Comparison of ENCODE assay signal across 21 cellular contexts in the genomic region with DNA sequence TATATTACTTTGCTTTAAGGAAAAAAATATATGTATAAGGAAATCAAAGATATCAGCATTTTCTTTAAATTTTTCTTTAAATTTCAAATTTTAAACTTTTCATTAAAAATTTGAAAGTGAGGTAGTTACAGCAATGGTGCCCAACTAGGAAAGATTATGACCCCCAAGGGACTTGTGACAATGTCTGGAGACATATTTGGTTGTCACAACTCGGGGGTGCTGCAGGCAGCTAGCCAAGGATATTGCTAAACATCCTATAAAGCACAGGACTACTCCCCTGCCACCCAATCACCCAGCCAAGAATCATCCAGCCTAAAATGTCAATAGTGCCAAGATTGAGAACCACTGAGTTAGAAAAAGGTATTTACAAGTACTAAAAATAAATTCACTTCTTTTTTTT. TPM values are rescaled to one million over a fixed set of nuclear protein-coding genes. Genes with fewer than 3 reads are reported as not detected.
DNase-seq lines count a peak whose midpoint lies in the region; ATAC-seq, FAIRE-seq and TF ChIP-seq lines count a peak whose summit lies in the region.
"Had no signal": no experiment of that assay in that cellular context is flagged by ENCODE, and none has a peak within 500 bp of the region (broad histone marks: within the 10 kb centered on the region; RNA-seq: fewer than 3 reads in every experiment).

No MANE protein-coding gene starts in this region.

- no peaks in the 10 kb centered on the region for H3K27me3 Mint-ChIP-seq in astrocyte (ENCODE audit: low read depth, unreplicated experiment)
- H3K27me3 Mint-ChIP-seq: CD4-positive, alpha-beta memory T cell had no signal

- peaks cover 56% of the 10 kb centered on the region for H3K79me2 ChIP-seq in astrocyte (ENCODE audit: insufficient read depth, low read length)

- H3K9me3 Mint-ChIP-seq in astrocyte (ENCODE audit: unreplicated experiment) = no peaks in the 10 kb centered on the region
- H3K9me3 Mint-ChIP-seq: CD14-positive monocyte, H9 had no signal

- no peak overlapping the region for H2AFZ ChIP-seq in astrocyte (ENCODE audit: low read depth, low read length)

- TF ChIP-seq POLR2A in NB4 (IDR thresholded peaks at IDR 0.05; ENCODE audit: extremely low read depth, insufficient read length) (no peak), body of pancreas (IDR thresholded peaks at IDR 0.05) (no peak)

- DNase-seq in NCI-H82 (lab: John Stamatoyannopoulos, UW) (peak; percentile 1), NCI-H82 treated with DMSO at 0.1 percent for 48 hours (lab: John Stamatoyannopoulos, UW; ENCODE audit: unreplicated experiment) (no peak), NB4 (ENCODE audit: low read depth) (peak; percentile 86), astrocyte (ENCODE audit: low read depth) (no peak), HK-2 (ENCODE audit: unreplicated experiment) (no peak), body of pancreas (no peak), H4 (ENCODE audit: low spot score) (no peak)
- DNase-seq: 8988T; AML-193; CD4-positive, alpha-beta memory T cell; DMS153; DMS79; GOT3; H9; IMR-90 had no signal

- H3K27ac Mint-ChIP-seq in astrocyte (ENCODE audit: unreplicated experiment) = no peak overlapping the region

- peaks cover 19% of the 10 kb centered on the region for H4K20me1 ChIP-seq in astrocyte (ENCODE audit: insufficient read depth, low read length)
- H4K20me1 ChIP-seq: BLaER1 had no signal

- H3K36me3 ChIP-seq in astrocyte (ENCODE audit: insufficient read depth, low read length) = peaks cover 39% of the 10 kb centered on the region
- no peaks in the 10 kb centered on the region for H3K36me3 ChIP-seq in body of pancreas (replicated peaks in 1 of 2; ENCODE audit: insufficient read depth in 1 of 2, low read depth in 2 of 2)

- H3K9ac ChIP-seq in astrocyte (ENCODE audit: low read length) = no peak overlapping the region
- H3K9ac ChIP-seq: BLaER1 had no signal

- TF ChIP-seq CTCF in NB4 (IDR thresholded peaks at IDR 0.05; ENCODE audit: low read depth, low read length) = no peak
- TF ChIP-seq CTCF in astrocyte (IDR thresholded peaks at IDR 0.05; ENCODE audit: insufficient read depth, low read depth, low read length) = no peak
- TF ChIP-seq CTCF in body of pancreas (IDR thresholded peaks at IDR 0.05) = no peak

- no peak for ATAC-seq in body of pancreas
- ATAC-seq in HG03469 (IDR thresholded peaks at IDR 0.05; ENCODE audit: unreplicated experiment) = no peak
- ATAC-seq: GM12878, K562 had no signal

- FAIRE-seq in astrocyte (lab: Jason Lieb, UNC) = no peak
- FAIRE-seq: GM12878, HTR-8/SVneo, K562 had no signal

- 61 to 71% methylated on average over 1 of the region's 1 CpG for WGBS in body of pancreas, 2 donors

- H3K4me2 ChIP-seq in astrocyte (ENCODE audit: low read length) = no peak overlapping the region
- H3K4me2 ChIP-seq: BLaER1 had no signal

- peaks cover 17% of the 10 kb centered on the region for H3K4me1 Mint-ChIP-seq in astrocyte (ENCODE audit: low read depth, unreplicated experiment)
- H3K4me1 Mint-ChIP-seq: CD14-positive monocyte, H9 had no signal

- intact Hi-C loops in body of pancreas (cut with DNase I) = no loop called here

- H3K4me3 Mint-ChIP-seq in astrocyte (ENCODE audit: unreplicated experiment) = peak overlapping the region; percentile 34
- H3K4me3 Mint-ChIP-seq: CD14-positive monocyte; CD4-positive, alpha-beta memory T cell; H9 had no signal

- H3K4me1 ChIP-seq in astrocyte (ENCODE audit: insufficient read depth, low read length) = peaks cover 12% of the 10 kb centered on the region
- H3K4me1 ChIP-seq in body of pancreas = no peaks in the 10 kb centered on the region
- H3K4me1 ChIP-seq: BLaER1 had no signal

- peaks cover 8% of the 10 kb centered on the region for H3K36me3 Mint-ChIP-seq in astrocyte (ENCODE audit: low read depth, unreplicated experiment)

- H3K27me3 ChIP-seq in astrocyte (ENCODE audit: insufficient read depth, low read length) = no peaks in the 10 kb centered on the region
- H3K27me3 ChIP-seq in body of pancreas = no peaks in the 10 kb centered on the region
- H3K27me3 ChIP-seq: BLaER1 had no signal

- H3K9me3 ChIP-seq in astrocyte (ENCODE audit: insufficient read depth, low read depth, low read length) (no peaks in the 10 kb centered on the region), body of pancreas (no peaks in the 10 kb centered on the region)
- H3K9me3 ChIP-seq: BLaER1 had no signal

- H3K4me3 ChIP-seq in NB4 (ENCODE audit: low read depth, low read length) = no peak overlapping the region
- H3K4me3 ChIP-seq in astrocyte (ENCODE audit: insufficient read depth, low read depth, low read length) = no peak overlapping the region
- H3K4me3 ChIP-seq in body of pancreas = no peak overlapping the region
- H3K4me3 ChIP-seq: BLaER1, GM12878, K562 had no signal

- no peak overlapping the region for H3K27ac ChIP-seq in astrocyte (ENCODE audit: low read depth, low read length)
- H3K27ac ChIP-seq in body of pancreas = no peak overlapping the region
- H3K27ac ChIP-seq: BLaER1 had no signal

RNA-seq across cellular contexts. Expression of a gene that starts 57.3 kb away (rescaled TPM):
- total RNA-seq in astrocyte (66.7 and 68.7 TPM in 2 replicates), body of pancreas (10 to 100 TPM; 10.1 to 12.9 TPM)
- total RNA-seq in H4 (2014; rRNA removed; shearing (Covaris generic)) = 9.0 and 11.4 TPM in 2 replicates

RNA-seq across cellular contexts. Expression of a gene that starts 57.7 kb away (rescaled TPM):
- 3.2 and 3.4 TPM in 2 replicates for total RNA-seq in astrocyte
- total RNA-seq in body of pancreas = under 1 TPM; 0.33 to 0.78 TPM
- 1.8 and 1.9 TPM in 2 replicates for total RNA-seq in H4 (2014; rRNA removed; shearing (Covaris generic))

Comparison
In these comparisons a context has a peak if more than half of its experiments do, and no peak if none do; other contexts are left out.
1. DNase-seq: peak in NCI-H82 (single experiment) and NB4 (single experiment); none in NCI-H82 treated with DMSO at 0.1 percent for 48 hours (single experiment), astrocyte (single experiment), HK-2 (single experiment), body of pancreas (0 of 4) and H4 (single experiment).